Comparison of ENCODE assay signal across 9 cellular contexts in genomic region chr3:56787784-56788256, GRCh38. TPM values are rescaled to one million over a fixed set of nuclear protein-coding genes. Genes with fewer than 3 reads are reported as not detected.
DNase-seq lines count a peak whose midpoint lies in the region; ATAC-seq, FAIRE-seq and TF ChIP-seq lines count a peak whose summit lies in the region.
"Had no signal": no experiment of that assay in that cellular context is flagged by ENCODE, and none has a peak within 500 bp of the region (broad histone marks: within the 10 kb centered on the region; RNA-seq: fewer than 3 reads in every experiment).

No MANE protein-coding gene starts in this region.

- H3K9me3 ChIP-seq in sigmoid colon: no peaks in the 10 kb centered on the region

- no peaks in the 10 kb centered on the region for H3K9me3 Mint-ChIP-seq in T-cell
- no peaks in the 10 kb centered on the region for H3K9me3 Mint-ChIP-seq in central memory CD8-positive, alpha-beta T cell

- CTCF ChIA-PET in T-cell (lab: Charles Lee): interaction anchor here (0.6 to 6.2 kb wide), 10 partner anchors 12 to 968 kb away, joined by 3 to 126 read pairs (median 4); partner anchors contain the start of gene ARHGEF3 (in 1 of the 2)

- H3K36me3 Mint-ChIP-seq in T-cell: peaks cover 19% of the 10 kb centered on the region
- H3K36me3 Mint-ChIP-seq in central memory CD8-positive, alpha-beta T cell (ENCODE audit: insufficient read depth): peaks cover 23% of the 10 kb centered on the region

- peaks cover 96 to 100% (median 97%) of the 10 kb centered on the region in 3 donors for H3K4me1 Mint-ChIP-seq in T-cell
- H3K4me1 Mint-ChIP-seq in central memory CD8-positive, alpha-beta T cell: peaks cover 93% of the 10 kb centered on the region

- TF ChIP-seq POLR2A in sigmoid colon (IDR thresholded peaks at IDR 0.05): no peak

- intact Hi-C loops in sigmoid colon (cut with DNase I): no loop called here

- peak in 1 of 4 donors; percentile 50 for TF ChIP-seq EP300 in sigmoid colon (IDR thresholded peaks at IDR 0.05)

- 70 to 87% methylated on average over 6 of the region's 6 CpGs for WGBS in sigmoid colon, 2 donors

- ATAC-seq in T-cell (replicated peaks in 1 of 4): peak in 2 of 4 experiments; percentile 8 to 64
- peak; percentile 25 for ATAC-seq in central memory CD8-positive, alpha-beta T cell (replicated peaks; ENCODE audit: extremely low read depth, poor library complexity, severe bottlenecking)
- no peak for ATAC-seq in HG02610 (IDR thresholded peaks at IDR 0.05; ENCODE audit: unreplicated experiment)
- ATAC-seq in left lobe of liver: no peak

- POLR2A ChIA-PET in T-cell (lab: Charles Lee): interaction anchor here (0.9 to 1.9 kb wide), 3 partner anchors 10 to 13 kb away, joined by 6 to 21 read pairs (median 6); no protein-coding TSS in a partner anchor

- H3K4me3 Mint-ChIP-seq in T-cell: peak overlapping the region; percentile 29 to 70 (median 48)
- H3K4me3 Mint-ChIP-seq in central memory CD8-positive, alpha-beta T cell: peak overlapping the region; percentile 54

- DNase-seq in GM20000 (ENCODE audit: low spot score): peak; percentile 22
- peak in 28 of 34 experiments; percentile 10 to 80 (median 37) for DNase-seq in T-cell
- DNase-seq in central memory CD8-positive, alpha-beta T cell (ENCODE audit: low spot score in 2 of 2): peak in 1 of 2 donors; percentile 31
- DNase-seq in sigmoid colon: no peak
- no peak for DNase-seq in left lobe of liver (ENCODE audit: low spot score)
- no peak for DNase-seq in NCI-H774 (lab: John Stamatoyannopoulos, UW)
- no peak for DNase-seq in D721Med (ENCODE audit: insufficient read length, low spot score)
- DNase-seq: NCI-H1436 had no signal

- no peaks in the 10 kb centered on the region for H3K36me3 ChIP-seq in sigmoid colon

- H3K27ac Mint-ChIP-seq in T-cell: peak overlapping the region; percentile 97 to 99
- H3K27ac Mint-ChIP-seq in central memory CD8-positive, alpha-beta T cell (ENCODE audit: low read depth): peak overlapping the region; percentile 94

- H3K27me3 Mint-ChIP-seq in T-cell: no peaks in the 10 kb centered on the region
- no peaks in the 10 kb centered on the region for H3K27me3 Mint-ChIP-seq in central memory CD8-positive, alpha-beta T cell

- H3K27me3 ChIP-seq in sigmoid colon: no peaks in the 10 kb centered on the region

- TF ChIP-seq CTCF in GM20000 (IDR thresholded peaks at IDR 0.05; ENCODE audit: extremely low read depth, missing control alignments): no peak
- no peak for TF ChIP-seq CTCF in sigmoid colon (IDR thresholded peaks at IDR 0.05)
- no peak for TF ChIP-seq CTCF in D721Med (IDR thresholded peaks at IDR 0.05; ENCODE audit: insufficient read depth, missing control alignments)

- H3K4me1 ChIP-seq in sigmoid colon: peaks cover 0 to 37% (median 31%) of the 10 kb centered on the region in 4 donors

- no peak overlapping the region for H3K4me3 ChIP-seq in sigmoid colon

- H3K27ac ChIP-seq in sigmoid colon: peak overlapping the region in 3 of 4 donors; percentile 34 to 41 (median 36)

- no peak for FAIRE-seq in D721Med (lab: Jason Lieb, UNC)

RNA-seq across cellular contexts. Expression of gene ARHGEF3, which starts 13.9 kb away (rescaled TPM):
- total RNA-seq in T-cell (100 to 1,000 TPM in 4 of 5 donors, 10 to 100 TPM in 1; 93.4 to 132 (median 124) TPM), sigmoid colon (10 to 100 TPM; 20.3 to 34.2 (median 24.5) TPM), left lobe of liver (1.5 TPM)
- 10 to 100 TPM in 1 of 3 donors, 1 to 10 TPM in 2; 5.3 to 17.9 (median 7.8) TPM for polyA plus RNA-seq in sigmoid colon

Comparison
In these comparisons a context has a peak if more than half of its experiments do, and no peak if none do; other contexts are left out.
1. DNase-seq: peak in GM20000 (single experiment) and T-cell (28 of 34); none in sigmoid colon (single experiment), left lobe of liver (single experiment), NCI-H774 (single experiment) and D721Med (single experiment).